In genomic region chr11:12112150-12112520, GRCh38 we compare ENCODE assay signal across 13 cellular contexts. TPM values are rescaled to one million over a fixed set of nuclear protein-coding genes. Genes with fewer than 3 reads are reported as not detected.
A peak's percentile ranks its signal among the peaks of the same experiment; 100 is the strongest.
DNase-seq lines count a peak whose midpoint lies in the region; ATAC-seq lines count a peak whose summit lies in the region.
"Had no signal": no experiment of that assay in that cellular context is flagged by ENCODE, and none has a peak within 500 bp of the region (broad histone marks: within the 10 kb centered on the region; RNA-seq: fewer than 3 reads in every experiment).

No MANE protein-coding gene starts in this region.

- 72% methylated on average over 1 of the region's 1 CpG for WGBS in right cardiac atrium

- peaks cover 6% of the 10 kb centered on the region for H3K36me3 Mint-ChIP-seq in T-helper 2 cell treated with Interferon-gamma antibody and Interleukin-4, amounts not matched to agents 5 μg/mL and 100 μg/mL, for 36 hours (ENCODE audit: low read depth)

- ATAC-seq in right cardiac atrium, result no peak
- ATAC-seq in HG02642 (IDR thresholded peaks at IDR 0.05; ENCODE audit: poor library complexity, unreplicated experiment), result no peak
- ATAC-seq: pancreas had no signal

- no peaks in the 10 kb centered on the region for H3K27me3 ChIP-seq in right cardiac atrium (ENCODE audit: control insufficient read depth, insufficient read depth)
- H3K27me3 ChIP-seq: pancreas, Peyer's patch had no signal

- DNase-seq in T-helper 2 cell treated with Interferon-gamma antibody and Interleukin-4, amounts not matched to agents 5 μg/mL and 100 μg/mL, for 36 hours (ENCODE audit: low spot score), result no peak
- no peak for DNase-seq in T-helper 2 cell
- peak in 1 of 3 donors; percentile 32 for DNase-seq in right cardiac atrium
- DNase-seq in stimulated activated CD4-positive, alpha-beta T cell treated with anti-CD3 and anti-CD28 coated beads, Interleukin-15, amount 100 ng/mL, for 24 hours, result no peak
- no peak for DNase-seq in activated CD8-positive, alpha-beta memory T cell treated with anti-CD3 and anti-CD28 coated beads, Interleukin-2, amount 50 U/mL, for 48 hours
- DNase-seq: amniotic stem cell, hippocampal formation, NCI-H187 treated with DMSO at 0.1 percent for 48 hours, pancreas, Peyer's patch had no signal

- H3K27ac Mint-ChIP-seq in T-helper 2 cell treated with Interferon-gamma antibody and Interleukin-4, amounts not matched to agents 5 μg/mL and 100 μg/mL, for 36 hours, result no peak overlapping the region

- intact Hi-C loops in right cardiac atrium (cut with DNase I), result loop anchor here in 2 of 4 donors (5.0 to 10.0 kb wide), 2 partner anchors 65 to 133 kb away; no protein-coding TSS in a partner anchor

- H3K9me3 Mint-ChIP-seq in T-helper 2 cell treated with Interferon-gamma antibody and Interleukin-4, amounts not matched to agents 5 μg/mL and 100 μg/mL, for 36 hours, result no peaks in the 10 kb centered on the region

- peaks cover 18% of the 10 kb centered on the region for H3K4me1 ChIP-seq in right cardiac atrium (ENCODE audit: control insufficient read depth, insufficient read depth, low read length)
- H3K4me1 ChIP-seq: pancreas had no signal

- H3K9me3 ChIP-seq in right cardiac atrium (ENCODE audit: control insufficient read depth, low read length), result no peaks in the 10 kb centered on the region
- H3K9me3 ChIP-seq: pancreas, Peyer's patch had no signal

- peaks cover 47% of the 10 kb centered on the region for H3K4me1 Mint-ChIP-seq in T-helper 2 cell treated with Interferon-gamma antibody and Interleukin-4, amounts not matched to agents 5 μg/mL and 100 μg/mL, for 36 hours (ENCODE audit: low read depth)

- H3K27ac ChIP-seq in angular gyrus (ENCODE audit: low read depth, low read length), result peak overlapping the region; percentile 22
- peak overlapping the region; percentile 2 for H3K27ac ChIP-seq in right cardiac atrium (ENCODE audit: low read length)
- peak overlapping the region; percentile 4 for H3K27ac ChIP-seq in temporal lobe (ENCODE audit: low read depth, low read length)
- H3K27ac ChIP-seq: pancreas had no signal

- peak overlapping the region; percentile 84 for H3K4me3 Mint-ChIP-seq in T-helper 2 cell treated with Interferon-gamma antibody and Interleukin-4, amounts not matched to agents 5 μg/mL and 100 μg/mL, for 36 hours

- no peaks in the 10 kb centered on the region for H3K27me3 Mint-ChIP-seq in T-helper 2 cell treated with Interferon-gamma antibody and Interleukin-4, amounts not matched to agents 5 μg/mL and 100 μg/mL, for 36 hours (ENCODE audit: low read depth)

- H3K4me3 ChIP-seq in right cardiac atrium (ENCODE audit: low read length), result peak overlapping the region; percentile 87

RNA-seq across cellular contexts. Expression of gene MICAL2, which starts 1.7 kb away (rescaled TPM):
- total RNA-seq in right cardiac atrium (100 to 1,000 TPM in 1 of 4 donors, 10 to 100 TPM in 3; 92.1 to 115 (median 95.1) TPM), temporal lobe (12.3 TPM)
- 62.9 TPM for polyA plus RNA-seq in right cardiac atrium
